Comparison of ENCODE assay signal across 11 cellular contexts in genomic region chr6:129684903-129685639, GRCh38. TPM values are rescaled to one million over a fixed set of nuclear protein-coding genes. Genes with fewer than 3 reads are reported as not detected.
DNase-seq lines count a peak whose midpoint lies in the region; ATAC-seq and TF ChIP-seq lines count a peak whose summit lies in the region.
"Had no signal": no experiment of that assay in that cellular context is flagged by ENCODE, and none has a peak within 500 bp of the region (broad histone marks: within the 10 kb centered on the region; RNA-seq: fewer than 3 reads in every experiment).

No MANE protein-coding gene starts in this region.

- H3K27ac ChIP-seq in right atrium auricular region (peak overlapping the region; percentile 68 to 75), neutrophil (peak overlapping the region; percentile 85), vagina (peak overlapping the region; percentile 94)

- H3K4me1 ChIP-seq in right atrium auricular region, result peaks cover 0 to 22% of the 10 kb centered on the region in 2 donors
- H3K4me1 ChIP-seq in neutrophil (ENCODE audit: control insufficient read depth in 1 of 2, insufficient read depth in 1 of 2, low read depth in 1 of 2, low read length in 1 of 2), result peaks cover 87 to 92% of the 10 kb centered on the region in 2 experiments
- peaks cover 58% of the 10 kb centered on the region for H3K4me1 ChIP-seq in vagina

- peaks cover 2% of the 10 kb centered on the region for H3K9me3 Mint-ChIP-seq in chondrocyte (ENCODE audit: low read depth)

- no peaks in the 10 kb centered on the region for H3K27me3 ChIP-seq in right atrium auricular region
- no peaks in the 10 kb centered on the region for H3K27me3 ChIP-seq in neutrophil
- H3K27me3 ChIP-seq in vagina, result no peaks in the 10 kb centered on the region

- no peaks in the 10 kb centered on the region for H3K27me3 Mint-ChIP-seq in chondrocyte (ENCODE audit: low read depth)

- in situ Hi-C loops in G401 (cut with HindIII; ENCODE audit: low sequenced_read_pairs), result no loop called here

- H3K4me3 Mint-ChIP-seq in chondrocyte (ENCODE audit: unreplicated experiment), result no peak overlapping the region

- H3K9me3 ChIP-seq in right atrium auricular region (no peaks in the 10 kb centered on the region), neutrophil (no peaks in the 10 kb centered on the region), vagina (no peaks in the 10 kb centered on the region)

- DNase-seq in right atrium auricular region (ENCODE audit: low spot score) (no peak), Right ventricle myocardium inferior (ENCODE audit: missing footprints) (no peak), chondrocyte (ENCODE audit: low spot score) (no peak), vagina (ENCODE audit: extremely low spot score in 2 of 2) (no peak), posterior vena cava (ENCODE audit: low spot score) (no peak), G401 (ENCODE audit: low spot score) (no peak)
- DNase-seq: dermis blood vessel endothelial cell, hypothalamus, NCI-H187 had no signal

- TF ChIP-seq CTCF in right atrium auricular region (IDR thresholded peaks at IDR 0.05) (no peak), chondrocyte (IDR thresholded peaks at IDR 0.05) (no peak), neutrophil (IDR thresholded peaks at IDR 0.05) (no peak), vagina (IDR thresholded peaks at IDR 0.05) (no peak)

- TF ChIP-seq POLR2A in vagina (IDR thresholded peaks at IDR 0.05), result no peak

- H3K4me1 Mint-ChIP-seq in chondrocyte (ENCODE audit: low read depth), result peaks cover 79% of the 10 kb centered on the region

- H3K4me3 ChIP-seq in right atrium auricular region (no peak overlapping the region), neutrophil (ENCODE audit: low read depth in 1 of 2, low read length in 1 of 2) (peak overlapping the region in 1 of 2 experiments; percentile 33), vagina (no peak overlapping the region)

- intact Hi-C loops in Right ventricle myocardium inferior (cut with DNase I), result no loop called here
- intact Hi-C loops in vagina (cut with DNase I), result no loop called here
- intact Hi-C loops in posterior vena cava (cut with DNase I), result no loop called here

- H3K36me3 ChIP-seq in right atrium auricular region (no peaks in the 10 kb centered on the region), neutrophil (no peaks in the 10 kb centered on the region), vagina (no peaks in the 10 kb centered on the region)

- H3K27ac Mint-ChIP-seq in chondrocyte (ENCODE audit: unreplicated experiment), result peak overlapping the region; percentile 97

- H3K36me3 Mint-ChIP-seq in chondrocyte (ENCODE audit: low read depth), result no peaks in the 10 kb centered on the region

- no peak for ATAC-seq in Right ventricle myocardium inferior
- ATAC-seq in GM19035 (IDR thresholded peaks at IDR 0.05; ENCODE audit: unreplicated experiment), result no peak

RNA-seq across cellular contexts. Expression of gene ARHGAP18, which starts 24.9 kb away (rescaled TPM):
- total RNA-seq in right atrium auricular region (10 to 100 TPM in 1 of 2 donors, 1 to 10 TPM in 1; 7.1 to 11.2 TPM), Right ventricle myocardium inferior (8.1 TPM), chondrocyte (8.0 to 14.0 TPM (median 10.3 TPM) in 3 replicates), vagina (7.6 TPM), posterior vena cava (10 to 100 TPM; 13.7 to 18.7 TPM)
- total RNA-seq in G401 (2014; rRNA removed; shearing (Covaris generic)), result 15.4 and 20.7 TPM in 2 replicates
